Comparison of ENCODE assay signal across 7 cellular contexts in genomic region chr1:210232524-210233215, GRCh38. TPM values are rescaled to one million over a fixed set of nuclear protein-coding genes. Genes with fewer than 3 reads are reported as not detected.
DNase-seq lines count a peak whose midpoint lies in the region; FAIRE-seq and TF ChIP-seq lines count a peak whose summit lies in the region.

Gene SERTAD4 (plus strand): TSS chr1:210232796. CDS start chr1:210237961, 5,165 bp downstream.

- H3K36me3 ChIP-seq in GM23248 (ENCODE audit: low read depth) (no peaks in the 10 kb centered on the region), kidney (ENCODE audit: control insufficient read depth in 1 of 2, insufficient read depth in 2 of 2, low read length in 2 of 2) (no peaks in the 10 kb centered on the region), small intestine (ENCODE audit: control insufficient read depth in 2 of 2, insufficient read depth in 2 of 2, low read length in 2 of 2) (no peaks in the 10 kb centered on the region)

- H3K27ac ChIP-seq in GM23248 = no peak within 1 kb of the TSS
- H3K27ac ChIP-seq in kidney (ENCODE audit: low read depth in 2 of 2, low read length in 2 of 2) = peak within 1 kb of the TSS; percentile 53 to 91
- peak within 1 kb of the TSS in 1 of 2 donors; percentile 41 for H3K27ac ChIP-seq in small intestine (ENCODE audit: low read depth in 1 of 2, low read length in 1 of 2)

- TF ChIP-seq CTCF in cardiac fibroblast (IDR thresholded peaks at IDR 0.05; ENCODE audit: low read depth, low read length) (no peak), kidney (IDR thresholded peaks at IDR 0.05; ENCODE audit: borderline replicate concordance, extremely low read depth, insufficient read depth) (no peak), D721Med (IDR thresholded peaks at IDR 0.05; ENCODE audit: insufficient read depth, missing control alignments) (no peak)

- FAIRE-seq in kidney (lab: Jason Lieb, UNC) (no peak), small intestine (lab: Jason Lieb, UNC) (no peak), D721Med (lab: Jason Lieb, UNC) (no peak), GM12892 (lab: Jason Lieb, UNC) (no peak)

- peak; percentile 68 for DNase-seq in GM23248
- peak; percentile 45 for DNase-seq in NCI-H345 treated with DMSO at 0.1 percent for 48 hours (lab: John Stamatoyannopoulos, UW; ENCODE audit: unreplicated experiment)
- peak; percentile 38 to 44 for DNase-seq in cardiac fibroblast (ENCODE audit: low read depth in 2 of 2)
- peak; percentile 78 for DNase-seq in kidney
- peak; percentile 35 for DNase-seq in small intestine
- no peak for DNase-seq in D721Med (ENCODE audit: insufficient read length, low spot score)
- DNase-seq in GM12892 (ENCODE audit: insufficient read length) = no peak

- H3K9me3 ChIP-seq in GM23248 (ENCODE audit: low read depth) (no peaks in the 10 kb centered on the region), kidney (ENCODE audit: control insufficient read depth in 1 of 2, low read length in 2 of 2) (no peaks in the 10 kb centered on the region), small intestine (ENCODE audit: control insufficient read depth, low read depth) (no peaks in the 10 kb centered on the region)

- H3K4me1 ChIP-seq in GM23248 (ENCODE audit: insufficient read depth) = peaks cover 15% of the 10 kb centered on the region; the same call in 1 of the 2 replicates
- H3K4me1 ChIP-seq in kidney (ENCODE audit: control insufficient read depth in 1 of 2, insufficient read depth in 1 of 2, low read depth in 1 of 2, low read length in 2 of 2) = peaks cover 0 to 8% of the 10 kb centered on the region in 2 donors
- H3K4me1 ChIP-seq in small intestine (ENCODE audit: control insufficient read depth in 2 of 2, insufficient read depth in 1 of 2, low read depth in 1 of 2, low read length in 1 of 2) = no peaks in the 10 kb centered on the region

- no peaks in the 10 kb centered on the region for H3K9me2 ChIP-seq in GM23248 (ENCODE audit: insufficient read depth)

- peak within 1 kb of the TSS; percentile 80 for H3K4me3 ChIP-seq in GM23248
- H3K4me3 ChIP-seq in cardiac fibroblast (replicated peaks in 1 of 2; ENCODE audit: low read depth in 2 of 2, low read length in 2 of 2) = peak within 1 kb of the TSS; percentile 64 to 69
- peak within 1 kb of the TSS; percentile 61 to 67 for H3K4me3 ChIP-seq in kidney (ENCODE audit: low read length in 2 of 2)
- peak within 1 kb of the TSS; percentile 48 to 63 for H3K4me3 ChIP-seq in small intestine (ENCODE audit: low read depth in 1 of 2, low read length in 2 of 2)

- 1 to 2% methylated on average over 22 to 48 of the region's 79 CpGs for WGBS in GM23248 (ENCODE audit: low coverage in 1 of 2, low lambda C conversion rate in 2 of 2, missing lambda C conversion rate in 2 of 2), 2 experiments
- 1% methylated on average over 35 to 79 of the region's 79 CpGs for WGBS in small intestine, 3 donors

- peak within 1 kb of the TSS; percentile 77 for H2AFZ ChIP-seq in GM23248

- in situ Hi-C loops in GM23248 (cut with MboI) = no loop called here

- no peaks in the 10 kb centered on the region for H3K79me2 ChIP-seq in GM23248 (ENCODE audit: insufficient read depth)

- TF ChIP-seq POLR2A in GM12892 (IDR thresholded peaks at IDR 0.05; ENCODE audit: low read depth, low read length) = no peak

- intact Hi-C loops in kidney (cut with DNase I) = no loop called here

- H3K27me3 ChIP-seq in GM23248 (replicated peaks; ENCODE audit: insufficient read depth) (0 out of 2 replicates have a peak, but pooled peaks cover 6% of the 10 kb centered on the region), small intestine (ENCODE audit: control insufficient read depth in 2 of 2, insufficient read depth in 2 of 2, low read length in 2 of 2) (peaks cover 0 to 2% of the 10 kb centered on the region in 2 donors)

- peak within 1 kb of the TSS; percentile 88 for H3K4me2 ChIP-seq in GM23248 (ENCODE audit: unreplicated experiment)

- H3K9ac ChIP-seq in GM23248 = peak within 1 kb of the TSS; percentile 56
- H3K9ac ChIP-seq in kidney (ENCODE audit: low read length in 2 of 2) = peak within 1 kb of the TSS in 1 of 2 donors; percentile 71

- H4K20me1 ChIP-seq in GM23248 (ENCODE audit: insufficient read depth) = no peaks in the 10 kb centered on the region

- peaks cover 16% of the 10 kb centered on the region; the same call in 1 of the 2 replicates for H3F3A ChIP-seq in GM23248 (ENCODE audit: insufficient read depth)

RNA-seq across cellular contexts. Expression of gene SERTAD4, which starts in this region (rescaled TPM):
- total RNA-seq in GM23248 (2014; rRNA removed; shearing (Covaris generic)) = 0.76 and 0.97 TPM in 2 replicates
- polyA plus RNA-seq in GM23248 (2016; fragmentation: Nextera tagmentation; extraction: Ambion mirVana) (1.0 and 1.7 TPM in 2 replicates), kidney (ENCODE audit: insufficient read depth, low read depth, low replicate concordance) (0.92 TPM), small intestine (under 1 TPM in 1 of 3 donors, not detected in 2; 0.88 TPM)
- total RNA-seq in kidney = 9.2 TPM
- polyA plus RNA-seq in GM12892 (2012; ENCODE audit: missing spikeins) = not detected

Comparison
In these comparisons a context has a peak if more than half of its experiments do, and no peak if none do; other contexts are left out.
1. Peak in DNase-seq and H3K4me3 ChIP-seq in small intestine; RNA of the gene not detected or under 1 TPM.
2. DNase-seq: peak in GM23248 (single experiment), NCI-H345 treated with DMSO at 0.1 percent for 48 hours (single experiment), cardiac fibroblast (2 of 2) and kidney (single experiment); none in D721Med (single experiment) and GM12892 (single experiment).
3. Peak in every context shown above with its lines, with median percentiles within 50 percentile points of each other: H3K4me3 ChIP-seq.